In the genomic region with DNA sequence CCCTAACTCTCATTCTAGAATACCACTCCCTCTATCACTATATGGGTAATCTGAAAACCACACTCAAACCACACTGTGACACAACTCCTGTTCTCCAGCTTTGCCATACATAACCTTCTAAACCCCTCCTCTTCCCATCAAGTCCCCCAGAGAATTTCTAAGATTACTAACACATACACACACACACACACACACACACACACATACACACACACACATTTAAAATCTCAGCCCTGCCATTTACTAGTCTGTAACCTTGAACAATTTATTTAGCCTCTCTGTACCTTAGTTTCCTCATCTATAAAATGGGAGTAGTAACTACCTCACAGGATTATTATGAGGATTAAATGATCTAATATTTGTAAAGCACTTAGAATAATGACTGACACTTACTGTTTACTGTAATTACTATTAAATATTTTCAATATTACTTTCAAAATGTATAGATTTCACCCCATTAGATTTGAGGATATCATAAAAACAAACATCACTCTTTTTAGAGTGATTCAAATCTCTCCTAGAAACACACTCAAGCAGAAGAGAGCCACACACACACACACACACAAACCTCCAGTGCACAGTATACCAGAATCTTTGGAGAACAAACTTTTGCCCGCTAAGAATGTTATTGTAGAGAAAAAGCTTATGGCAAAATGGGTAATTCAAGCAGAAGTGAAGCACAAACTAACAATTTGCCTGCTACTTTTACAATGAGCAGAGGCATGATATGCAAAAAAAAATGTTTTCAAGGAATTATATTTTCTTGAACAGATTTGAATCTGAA, we compare ENCODE assay signal across 1 cellular context.
TF ChIP-seq lines count a peak whose summit lies in the region.

No MANE protein-coding gene starts in this region.

TF ChIP-seq in SK-N-SH, 30 proteins besides CTCF, POLR2A, EP300 and RAD21 (continued from another document):
- TF ChIP-seq, protein P1, sequence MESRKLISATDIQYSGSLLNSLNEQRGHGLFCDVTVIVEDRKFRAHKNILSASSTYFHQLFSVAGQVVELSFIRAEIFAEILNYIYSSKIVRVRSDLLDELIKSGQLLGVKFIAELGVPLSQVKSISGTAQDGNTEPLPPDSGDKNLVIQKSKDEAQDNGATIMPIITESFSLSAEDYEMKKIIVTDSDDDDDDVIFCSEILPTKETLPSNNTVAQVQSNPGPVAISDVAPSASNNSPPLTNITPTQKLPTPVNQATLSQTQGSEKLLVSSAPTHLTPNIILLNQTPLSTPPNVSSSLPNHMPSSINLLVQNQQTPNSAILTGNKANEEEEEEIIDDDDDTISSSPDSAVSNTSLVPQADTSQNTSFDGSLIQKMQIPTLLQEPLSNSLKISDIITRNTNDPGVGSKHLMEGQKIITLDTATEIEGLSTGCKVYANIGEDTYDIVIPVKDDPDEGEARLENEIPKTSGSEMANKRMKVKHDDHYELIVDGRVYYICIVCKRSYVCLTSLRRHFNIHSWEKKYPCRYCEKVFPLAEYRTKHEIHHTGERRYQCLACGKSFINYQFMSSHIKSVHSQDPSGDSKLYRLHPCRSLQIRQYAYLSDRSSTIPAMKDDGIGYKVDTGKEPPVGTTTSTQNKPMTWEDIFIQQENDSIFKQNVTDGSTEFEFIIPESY (IDR thresholded peaks at IDR 0.05; ENCODE audit: borderline replicate concordance, low read depth): no peak
- TF ChIP-seq FOXJ3 (CRISPR knock-in tag; IDR thresholded peaks at IDR 0.05): no peak
- TF ChIP-seq, protein P2, sequence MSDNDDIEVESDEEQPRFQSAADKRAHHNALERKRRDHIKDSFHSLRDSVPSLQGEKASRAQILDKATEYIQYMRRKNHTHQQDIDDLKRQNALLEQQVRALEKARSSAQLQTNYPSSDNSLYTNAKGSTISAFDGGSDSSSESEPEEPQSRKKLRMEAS (IDR thresholded peaks at IDR 0.05; ENCODE audit: low read depth): no peak
